In the genomic region with DNA sequence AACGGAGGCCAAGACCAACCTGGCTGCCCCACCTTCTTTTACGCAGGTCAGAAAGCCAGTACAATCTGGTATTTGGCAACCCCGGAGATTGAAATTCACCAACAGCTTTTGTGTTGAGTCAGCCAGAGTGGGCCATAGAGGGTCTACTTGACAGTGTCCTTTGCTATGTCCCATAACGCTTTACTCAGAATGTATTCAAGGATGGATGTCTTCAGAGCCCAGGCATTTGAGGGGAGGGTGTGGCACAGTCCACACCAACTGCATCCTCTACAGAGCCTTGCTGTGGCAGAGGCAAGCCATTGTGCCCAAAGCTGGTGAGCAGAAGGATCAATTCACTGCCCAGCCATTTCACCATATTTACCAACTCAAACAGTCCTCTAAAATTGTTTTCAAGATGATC, we compare ENCODE assay signal across 1 cellular context.
TF ChIP-seq lines count a peak whose summit lies in the region.

No MANE protein-coding gene starts in this region.

TF ChIP-seq in GM23338, 12 proteins besides CTCF, POLR2A, EP300 and RAD21:
- TF ChIP-seq REST (IDR thresholded peaks at IDR 0.05; ENCODE audit: unreplicated experiment) (no peak), JUNB (IDR thresholded peaks at IDR 0.05; ENCODE audit: unreplicated experiment) (no peak), POLR2AphosphoS5 (IDR thresholded peaks at IDR 0.05; ENCODE audit: low read depth) (no peak), EZH2phosphoT487 (IDR thresholded peaks at IDR 0.05; ENCODE audit: unreplicated experiment) (no peak), CREB1 (CRISPR knock-in tag; IDR thresholded peaks at IDR 0.05; ENCODE audit: low read depth) (no peak), STAT1 (IDR thresholded peaks at IDR 0.05; ENCODE audit: unreplicated experiment) (no peak), EZH2 (IDR thresholded peaks at IDR 0.05; ENCODE audit: low read depth, unreplicated experiment) (no peak), ETS1 (IDR thresholded peaks at IDR 0.05) (no peak)
